Comparison of ENCODE assay signal across 1 cellular context in the genomic region with DNA sequence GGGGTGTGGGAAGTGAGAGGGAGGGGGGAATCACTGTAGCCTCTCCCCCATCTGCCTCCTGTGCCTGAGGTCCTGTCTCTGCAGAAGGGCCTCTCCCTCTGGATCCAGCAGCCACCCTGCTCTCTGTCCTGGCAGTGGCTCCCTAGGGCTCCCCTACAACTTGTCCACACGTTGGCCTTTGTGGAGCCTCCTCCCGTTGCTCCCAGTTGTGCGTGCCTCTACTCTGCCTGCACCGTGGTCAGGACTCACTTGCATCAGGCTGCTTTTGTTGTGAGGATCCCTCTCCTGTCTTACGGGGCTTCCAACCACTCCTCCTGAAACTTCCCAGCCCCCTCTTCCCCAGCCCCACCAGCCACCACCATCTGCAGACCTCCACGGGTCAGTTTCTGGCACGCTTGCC.
TF ChIP-seq lines count a peak whose summit lies in the region.

No MANE protein-coding gene starts in this region.

TF ChIP-seq in SK-N-SH treated with all-trans-retinoic acid at 6 μM for 48 hours, 23 proteins besides CTCF, POLR2A, EP300 and RAD21 (continued from another document):
- TF ChIP-seq, protein P1, sequence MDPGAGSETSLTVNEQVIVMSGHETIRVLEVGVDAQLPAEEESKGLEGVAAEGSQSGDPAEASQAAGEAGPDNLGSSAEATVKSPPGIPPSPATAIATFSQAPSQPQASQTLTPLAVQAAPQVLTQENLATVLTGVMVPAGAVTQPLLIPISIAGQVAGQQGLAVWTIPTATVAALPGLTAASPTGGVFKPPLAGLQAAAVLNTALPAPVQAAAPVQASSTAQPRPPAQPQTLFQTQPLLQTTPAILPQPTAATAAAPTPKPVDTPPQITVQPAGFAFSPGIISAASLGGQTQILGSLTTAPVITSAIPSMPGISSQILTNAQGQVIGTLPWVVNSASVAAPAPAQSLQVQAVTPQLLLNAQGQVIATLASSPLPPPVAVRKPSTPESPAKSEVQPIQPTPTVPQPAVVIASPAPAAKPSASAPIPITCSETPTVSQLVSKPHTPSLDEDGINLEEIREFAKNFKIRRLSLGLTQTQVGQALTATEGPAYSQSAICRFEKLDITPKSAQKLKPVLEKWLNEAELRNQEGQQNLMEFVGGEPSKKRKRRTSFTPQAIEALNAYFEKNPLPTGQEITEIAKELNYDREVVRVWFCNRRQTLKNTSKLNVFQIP (CRISPR knock-in tag; IDR thresholded peaks at IDR 0.05; ENCODE audit: borderline replicate concordance, low read depth): no peak
- TF ChIP-seq ZNF70 (CRISPR knock-in tag; IDR thresholded peaks at IDR 0.05) (no peak), TOX (CRISPR knock-in tag; IDR thresholded peaks at IDR 0.05; ENCODE audit: borderline replicate concordance) (no peak), OSR1 (CRISPR knock-in tag; IDR thresholded peaks at IDR 0.05) (no peak)
